1 cellular context compared by ENCODE assay signal in the genomic region with DNA sequence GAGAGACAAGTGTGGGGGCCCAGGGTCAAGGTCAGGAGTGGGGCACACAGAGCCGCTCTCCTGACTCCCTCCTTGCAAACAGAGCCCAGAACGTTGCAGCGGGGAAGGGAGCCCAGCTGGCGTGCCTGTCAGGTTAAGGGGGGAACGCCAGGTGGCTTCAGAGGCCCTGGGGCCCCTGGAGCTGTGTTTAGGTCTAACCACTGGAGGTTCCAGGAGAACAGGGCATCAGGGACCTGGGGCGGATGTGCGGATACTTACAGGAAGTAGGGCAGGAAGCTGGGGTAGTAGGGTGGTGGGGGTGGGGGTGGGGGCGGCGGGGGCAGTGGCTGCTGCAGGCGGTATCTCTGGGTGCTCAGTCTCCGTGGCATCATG.
TF ChIP-seq lines count a peak whose summit lies in the region.

No MANE protein-coding gene starts in this region.

TF ChIP-seq in SK-N-SH, 30 proteins besides CTCF, POLR2A, EP300 and RAD21 (continued from another document):
- no peak for TF ChIP-seq ZBTB33 (IDR thresholded peaks at IDR 0.05; ENCODE audit: borderline replicate concordance, low read depth)
- TF ChIP-seq NFIC (IDR thresholded peaks at IDR 0.05; ENCODE audit: borderline replicate concordance) = no peak
- TF ChIP-seq IRF3 (IDR thresholded peaks at IDR 0.05; ENCODE audit: low read depth, low read length) = no peak
- no peak for TF ChIP-seq EZH2phosphoT487 (IDR thresholded peaks at IDR 0.05; ENCODE audit: borderline replicate concordance, low read depth)
- TF ChIP-seq YY1 (IDR thresholded peaks at IDR 0.05; ENCODE audit: low read depth) = no peak
- no peak for TF ChIP-seq RFX5 (IDR thresholded peaks at IDR 0.05; ENCODE audit: low read length)
TF ChIP-seq in SK-N-SH: peak in this region for 0.
